Comparison of ENCODE assay signal across 8 cellular contexts in genomic region chr6:117483645-117484016, GRCh38. TPM values are rescaled to one million over a fixed set of nuclear protein-coding genes. Genes with fewer than 3 reads are reported as not detected.
DNase-seq lines count a peak whose midpoint lies in the region; ATAC-seq, FAIRE-seq and TF ChIP-seq lines count a peak whose summit lies in the region.

No MANE protein-coding gene starts in this region.

- no peaks in the 10 kb centered on the region for H3K36me3 ChIP-seq in CD4-positive, alpha-beta memory T cell (ENCODE audit: insufficient read depth, low read length)
- H3K36me3 ChIP-seq in keratinocyte (ENCODE audit: control insufficient read depth in 2 of 2, extremely low read depth in 1 of 2, insufficient read depth in 2 of 2, low read length in 2 of 2) (peaks cover 6 to 7% of the 10 kb centered on the region in 2 experiments), suprapubic skin (no peaks in the 10 kb centered on the region)

- WGBS in suprapubic skin: under 1% methylated on average over 7 of the region's 7 CpGs

- no peaks in the 10 kb centered on the region for H4K20me1 ChIP-seq in keratinocyte (ENCODE audit: control insufficient read depth, extremely low read depth, insufficient read depth, low read length)

- peak overlapping the region; percentile 38 to 57 for H3K4me3 ChIP-seq in CD4-positive, alpha-beta memory T cell (ENCODE audit: low read length in 2 of 2)
- H3K4me3 ChIP-seq in astrocyte of the cerebellum (ENCODE audit: low read depth, low read length) (peak overlapping the region; percentile 95), keratinocyte (ENCODE audit: control insufficient read depth in 2 of 3, extremely low read depth in 1 of 3, insufficient read depth in 2 of 3, low read depth in 1 of 3, low read length in 3 of 3) (peak overlapping the region; percentile 73 to 87 (median 85)), suprapubic skin (peak overlapping the region; percentile 84)

- in situ Hi-C loops in astrocyte of the cerebellum (cut with HindIII; ENCODE audit: low sequenced_read_pairs): no loop called here

- no peaks in the 10 kb centered on the region for H3K9me1 ChIP-seq in keratinocyte (ENCODE audit: control insufficient read depth, extremely low read depth, insufficient read depth, low read length)

- no peak for TF ChIP-seq POLR2A in suprapubic skin (IDR thresholded peaks at IDR 0.05)

- dilution Hi-C loops in keratinocyte (cut with MboI; ENCODE audit: extremely low pct_ligation_motif_present, low sequenced_read_pairs): no loop called here

- peaks cover 13 to 18% (median 14%) of the 10 kb centered on the region in 4 donors for H3K4me1 Mint-ChIP-seq in CD4-positive, alpha-beta memory T cell

- peak; percentile 14 to 47 (median 25) for DNase-seq in CD4-positive, alpha-beta memory T cell
- peak; percentile 34 for DNase-seq in NCI-H2171 (lab: John Stamatoyannopoulos, UW)
- DNase-seq in astrocyte of the cerebellum (ENCODE audit: low read depth): no peak
- DNase-seq in keratinocyte (ENCODE audit: low read depth, low spot score): no peak
- DNase-seq in suprapubic skin (ENCODE audit: low spot score in 2 of 2): no peak
- DNase-seq in NCI-H2196 (lab: John Stamatoyannopoulos, UW; ENCODE audit: unreplicated experiment): no peak
- no peak for DNase-seq in urothelium cell line (ENCODE audit: low spot score)

- no peak for TF ChIP-seq EP300 in suprapubic skin (IDR thresholded peaks at IDR 0.05)

- POLR2A ChIA-PET in CD4-positive, alpha-beta memory T cell (lab: Charles Lee; ENCODE audit: partially characterized antibody): interaction anchor here (0.6 to 3.8 kb wide), 6 partner anchors 15 to 1831 kb away, joined by 3 to 75 read pairs (median 4); partner anchors contain the start of gene GOPC

- H3K36me3 Mint-ChIP-seq in CD4-positive, alpha-beta memory T cell: peaks cover 0 to 3% of the 10 kb centered on the region in 2 donors

- CTCF ChIA-PET in CD4-positive, alpha-beta memory T cell (lab: Charles Lee; ENCODE audit: partially characterized antibody): interaction anchor here (1.1 to 2.0 kb wide), 4 partner anchors 31 to 120 kb away, joined by 4 to 5 read pairs (median 5); no protein-coding TSS in a partner anchor

- H2AFZ ChIP-seq in keratinocyte (ENCODE audit: control insufficient read depth, low read length): peak overlapping the region; percentile 80

- no peaks in the 10 kb centered on the region for H3K9me3 Mint-ChIP-seq in CD4-positive, alpha-beta memory T cell

- intact Hi-C loops in CD4-positive, alpha-beta memory T cell (cut with micrococcal nuclease): loop anchor here (2.0 kb wide), 1 partner anchor 33 kb away; no protein-coding TSS in a partner anchor

- no peaks in the 10 kb centered on the region for H3K27me3 ChIP-seq in CD4-positive, alpha-beta memory T cell (ENCODE audit: insufficient read depth, low read length)
- H3K27me3 ChIP-seq in keratinocyte (ENCODE audit: control insufficient read depth, extremely low read depth, insufficient read depth, low read length) (no peaks in the 10 kb centered on the region), suprapubic skin (no peaks in the 10 kb centered on the region)

- TF ChIP-seq CTCF in astrocyte of the cerebellum (IDR thresholded peaks at IDR 0.05; ENCODE audit: low read depth, low read length, missing control alignments) (no peak), keratinocyte (optimal IDR thresholded peaks at IDR 0.05 in 1 of 3, IDR thresholded peaks at IDR 0.05 in 1 of 3, conservative IDR thresholded peaks at IDR 0.05 in 1 of 3; ENCODE audit: extremely low read depth in 1 of 3, insufficient read depth in 2 of 3, low read length in 3 of 3) (no peak), suprapubic skin (IDR thresholded peaks at IDR 0.05) (no peak)

- H3K27ac ChIP-seq in CD4-positive, alpha-beta memory T cell (ENCODE audit: low read depth, low read length): no peak overlapping the region
- H3K27ac ChIP-seq in keratinocyte (ENCODE audit: control insufficient read depth, insufficient read depth, low read length) (peak overlapping the region; percentile 75), suprapubic skin (peak overlapping the region; percentile 88)

- H3K9ac ChIP-seq in keratinocyte (ENCODE audit: control insufficient read depth, extremely low read depth, insufficient read depth, low read length): peak overlapping the region; percentile 92

- peak; percentile 5 for ATAC-seq in GM21528 (IDR thresholded peaks at IDR 0.05; ENCODE audit: low FRiP score, unreplicated experiment)

- no peaks in the 10 kb centered on the region for H3K9me3 ChIP-seq in CD4-positive, alpha-beta memory T cell (ENCODE audit: control insufficient read depth in 1 of 2, low read length in 2 of 2)
- no peaks in the 10 kb centered on the region for H3K9me3 ChIP-seq in keratinocyte (ENCODE audit: control insufficient read depth, low read depth, low read length)
- no peaks in the 10 kb centered on the region for H3K9me3 ChIP-seq in suprapubic skin

- H3K27me3 Mint-ChIP-seq in CD4-positive, alpha-beta memory T cell: peaks cover 0 to 15% of the 10 kb centered on the region in 2 donors

- H3K4me3 Mint-ChIP-seq in CD4-positive, alpha-beta memory T cell: peak overlapping the region; percentile 91 to 98 (median 94)

- peaks cover 48% of the 10 kb centered on the region for H3K79me2 ChIP-seq in keratinocyte (ENCODE audit: control insufficient read depth, insufficient read depth, low read length)

- H3K4me1 ChIP-seq in CD4-positive, alpha-beta memory T cell (ENCODE audit: insufficient read depth, low read length): peaks cover 21% of the 10 kb centered on the region
- H3K4me1 ChIP-seq in keratinocyte (ENCODE audit: control insufficient read depth, extremely low read depth, insufficient read depth, low read length) (peaks cover 22% of the 10 kb centered on the region), suprapubic skin (peaks cover 17% of the 10 kb centered on the region)

- H3K27ac Mint-ChIP-seq in CD4-positive, alpha-beta memory T cell: peak overlapping the region; percentile 42 to 85 (median 78)

- peak overlapping the region; percentile 87 for H3K4me2 ChIP-seq in keratinocyte (ENCODE audit: control insufficient read depth, extremely low read depth, insufficient read depth, low read depth, low read length)

- FAIRE-seq in keratinocyte (lab: Jason Lieb, UNC): no peak
- no peak for FAIRE-seq in urothelium cell line (lab: Jason Lieb, UNC)

RNA-seq across cellular contexts. Expression of gene DCBLD1, which starts 1.2 kb away (rescaled TPM):
- 1 to 10 TPM; 8.7 to 9.7 TPM for total RNA-seq in CD4-positive, alpha-beta memory T cell
- 1 to 10 TPM; 1.4 to 2.6 TPM for polyA plus RNA-seq in CD4-positive, alpha-beta memory T cell
- polyA plus RNA-seq in keratinocyte: 15.8 to 21.7 TPM (median 21.0 TPM) in 3 replicates
- 24.9 TPM for polyA plus RNA-seq in keratinocyte (2011; ENCODE audit: low read depth)
- 7.7 and 10.3 TPM in 2 replicates for polyA plus RNA-seq in keratinocyte (2011; cell fraction: cytosol; rRNA removed)
- 25.4 and 31.5 TPM in 2 replicates for polyA plus RNA-seq in keratinocyte (2011; cell fraction: nucleus; rRNA removed)
- 10.5 and 17.1 TPM in 2 replicates for polyA plus RNA-seq in keratinocyte (2012; ENCODE audit: low replicate concordance)
- polyA minus RNA-seq in keratinocyte: 7.9 to 19.4 TPM (median 16.5 TPM) in 3 replicates
- polyA minus RNA-seq in keratinocyte (2011; cell fraction: cytosol; rRNA and poly(A)+ RNA removed): 20.3 TPM
- 31.2 and 42.1 TPM in 2 replicates for polyA minus RNA-seq in keratinocyte (2011; cell fraction: nucleus; rRNA and poly(A)+ RNA removed)
- total RNA-seq in suprapubic skin: 10 to 100 TPM in 1 of 4 donors, 1 to 10 TPM in 3; 3.6 to 15.7 (median 4.9) TPM

RNA-seq across cellular contexts. Expression of gene ROS1, which starts 57.9 kb away (rescaled TPM):
- not detected for total RNA-seq in CD4-positive, alpha-beta memory T cell
- polyA plus RNA-seq in CD4-positive, alpha-beta memory T cell: not detected
- polyA plus RNA-seq in keratinocyte: 0.16 to 0.46 TPM (median 0.16 TPM) in 3 replicates
- polyA plus RNA-seq in keratinocyte (2011; ENCODE audit: low read depth): not detected
- 0.07 and 0.08 TPM in 2 replicates for polyA plus RNA-seq in keratinocyte (2011; cell fraction: cytosol; rRNA removed)
- polyA plus RNA-seq in keratinocyte (2011; cell fraction: nucleus; rRNA removed): 0.45 and 0.50 TPM in 2 replicates
- polyA plus RNA-seq in keratinocyte (2012; ENCODE audit: low replicate concordance): 0.21 TPM in 1 of 2 replicates, not detected in the other
- polyA minus RNA-seq in keratinocyte: 0.10 to 0.49 TPM (median 0.35 TPM) in 3 replicates
- not detected for polyA minus RNA-seq in keratinocyte (2011; cell fraction: cytosol; rRNA and poly(A)+ RNA removed)
- polyA minus RNA-seq in keratinocyte (2011; cell fraction: nucleus; rRNA and poly(A)+ RNA removed): 0.63 and 1.7 TPM in 2 replicates
- total RNA-seq in suprapubic skin: 1 to 10 TPM in 1 of 4 donors, under 1 TPM in 3; 0.49 to 2.8 (median 0.69) TPM

Comparison
In these comparisons a context has a peak if more than half of its experiments do, and no peak if none do; other contexts are left out.
1. DNase-seq: peak in CD4-positive, alpha-beta memory T cell (5 of 5) and NCI-H2171 (single experiment); none in astrocyte of the cerebellum (single experiment), keratinocyte (single experiment), suprapubic skin (0 of 2), NCI-H2196 (single experiment) and urothelium cell line (single experiment).
2. Peak in every context shown above with its lines, with median percentiles within 50 percentile points of each other: H3K4me3 ChIP-seq.